ENCODE assay signal across 8 cellular contexts in the genomic region with DNA sequence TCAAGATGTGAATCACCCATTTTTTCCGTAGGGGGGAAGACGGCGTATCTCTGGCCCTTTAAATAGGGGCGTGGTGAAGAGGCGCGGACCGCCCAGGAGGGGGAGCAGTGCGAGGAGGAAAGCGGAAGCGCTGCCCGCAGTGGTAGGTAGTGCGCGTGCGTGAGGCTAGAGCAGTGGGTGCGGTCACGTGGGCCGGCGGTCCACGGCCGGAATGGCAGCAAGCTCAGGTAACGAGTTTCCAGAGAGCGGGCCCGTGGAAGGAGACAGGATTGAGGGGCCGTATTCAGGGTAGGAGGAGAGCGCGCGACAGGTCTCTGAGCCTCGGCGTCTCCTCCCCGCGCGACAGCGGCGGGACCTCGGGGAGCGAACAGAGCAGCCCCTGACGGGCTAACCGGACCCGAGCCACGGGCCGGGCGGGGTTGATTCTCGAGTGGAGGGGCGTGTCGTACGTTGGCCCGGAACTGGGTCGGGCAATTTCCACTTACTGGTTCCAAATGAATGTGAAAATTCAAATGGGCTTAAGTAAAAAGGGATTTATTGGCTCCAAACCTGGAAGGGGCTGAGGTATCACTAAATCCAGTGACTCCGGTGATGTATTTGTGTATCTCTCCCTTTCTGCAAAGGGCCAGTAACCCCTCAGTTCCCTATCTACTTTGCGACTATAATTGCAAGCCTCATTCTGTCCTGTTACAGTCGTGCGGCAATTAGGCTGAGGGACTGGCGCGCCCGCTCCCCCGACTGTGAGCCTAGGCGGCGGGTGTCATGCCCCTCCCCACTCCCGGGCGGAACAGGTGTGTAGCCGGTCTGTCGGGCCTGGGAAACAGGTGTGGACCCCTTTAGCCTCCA. TPM values are rescaled to one million over a fixed set of nuclear protein-coding genes. Genes with fewer than 3 reads are reported as not detected.
DNase-seq lines count a peak whose midpoint lies in the region; TF ChIP-seq lines count a peak whose summit lies in the region.

A gene with protein sequence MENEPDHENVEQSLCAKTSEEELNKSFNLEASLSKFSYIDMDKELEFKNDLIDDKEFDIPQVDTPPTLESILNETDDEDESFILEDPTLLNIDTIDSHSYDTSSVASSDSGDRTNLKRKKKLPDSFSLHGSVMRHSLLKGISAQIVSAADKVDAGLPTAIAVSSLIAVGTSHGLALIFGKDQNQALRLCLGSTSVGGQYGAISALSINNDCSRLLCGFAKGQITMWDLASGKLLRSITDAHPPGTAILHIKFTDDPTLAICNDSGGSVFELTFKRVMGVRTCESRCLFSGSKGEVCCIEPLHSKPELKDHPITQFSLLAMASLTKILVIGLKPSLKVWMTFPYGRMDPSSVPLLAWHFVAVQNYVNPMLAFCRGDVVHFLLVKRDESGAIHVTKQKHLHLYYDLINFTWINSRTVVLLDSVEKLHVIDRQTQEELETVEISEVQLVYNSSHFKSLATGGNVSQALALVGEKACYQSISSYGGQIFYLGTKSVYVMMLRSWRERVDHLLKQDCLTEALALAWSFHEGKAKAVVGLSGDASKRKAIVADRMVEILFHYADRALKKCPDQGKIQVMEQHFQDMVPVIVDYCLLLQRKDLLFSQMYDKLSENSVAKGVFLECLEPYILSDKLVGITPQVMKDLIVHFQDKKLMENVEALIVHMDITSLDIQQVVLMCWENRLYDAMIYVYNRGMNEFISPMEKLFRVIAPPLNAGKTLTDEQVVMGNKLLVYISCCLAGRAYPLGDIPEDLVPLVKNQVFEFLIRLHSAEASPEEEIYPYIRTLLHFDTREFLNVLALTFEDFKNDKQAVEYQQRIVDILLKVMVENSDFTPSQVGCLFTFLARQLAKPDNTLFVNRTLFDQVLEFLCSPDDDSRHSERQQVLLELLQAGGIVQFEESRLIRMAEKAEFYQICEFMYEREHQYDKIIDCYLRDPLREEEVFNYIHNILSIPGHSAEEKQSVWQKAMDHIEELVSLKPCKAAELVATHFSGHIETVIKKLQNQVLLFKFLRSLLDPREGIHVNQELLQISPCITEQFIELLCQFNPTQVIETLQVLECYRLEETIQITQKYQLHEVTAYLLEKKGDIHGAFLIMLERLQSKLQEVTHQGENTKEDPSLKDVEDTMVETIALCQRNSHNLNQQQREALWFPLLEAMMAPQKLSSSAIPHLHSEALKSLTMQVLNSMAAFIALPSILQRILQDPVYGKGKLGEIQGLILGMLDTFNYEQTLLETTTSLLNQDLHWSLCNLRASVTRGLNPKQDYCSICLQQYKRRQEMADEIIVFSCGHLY (N-terminal part only) (plus strand): TSS at position 168 of the 846 bp plus-strand sequence. CDS start 12,467 bp downstream, outside the sequence.

- peak within 1 kb of the TSS; percentile 92 for H3K4me3 Mint-ChIP-seq in activated naive CD4-positive, alpha-beta T cell treated with anti-CD3 and anti-CD28 coated beads for 36 hours

- H3K9me3 Mint-ChIP-seq in activated naive CD4-positive, alpha-beta T cell treated with anti-CD3 and anti-CD28 coated beads for 36 hours, result no peaks in the 10 kb centered on the region

- no peaks in the 10 kb centered on the region for H3K9me3 ChIP-seq in suprapubic skin

- H3K36me3 Mint-ChIP-seq in activated naive CD4-positive, alpha-beta T cell treated with anti-CD3 and anti-CD28 coated beads for 36 hours (ENCODE audit: low read depth), result peaks cover 4% of the 10 kb centered on the region

- intact Hi-C loops in activated naive CD4-positive, alpha-beta T cell treated with anti-CD3 and anti-CD28 coated beads for 36 hours (cut with micrococcal nuclease), result loop anchor here (1.0 to 2.0 kb wide), 7 partner anchors 60 to 774 kb away; a partner anchor contains a TSS

- peak within 1 kb of the TSS; percentile 85 for H3K27ac Mint-ChIP-seq in activated naive CD4-positive, alpha-beta T cell treated with anti-CD3 and anti-CD28 coated beads for 36 hours

- TF ChIP-seq CTCF in GM06990 (IDR thresholded peaks at IDR 0.05; ENCODE audit: insufficient read depth, low read length, poor library complexity, severe bottlenecking) (peak; percentile 42), HFF-Myc (IDR thresholded peaks at IDR 0.05; ENCODE audit: low read depth, low read length, missing control alignments) (peak; percentile 43), suprapubic skin (IDR thresholded peaks at IDR 0.05) (peak; percentile 48 to 73)

- no peak for TF ChIP-seq EP300 in suprapubic skin (IDR thresholded peaks at IDR 0.05)

- CTCF ChIA-PET in activated naive CD4-positive, alpha-beta T cell treated with anti-CD3 and anti-CD28 coated beads for 36 hours (lab: Charles Lee), result interaction anchor here (0.6 to 3.3 kb wide), 7 partner anchors 8 to 453 kb away, joined by 3 to 21 read pairs (median 6); a partner anchor contains a TSS

- peak within 1 kb of the TSS; percentile 94 for H3K4me3 ChIP-seq in GM06990 (replicated peaks; ENCODE audit: low read depth, low read length)
- peak within 1 kb of the TSS; percentile 94 for H3K4me3 ChIP-seq in HFF-Myc (replicated peaks; ENCODE audit: low read depth, low read length)
- H3K4me3 ChIP-seq in suprapubic skin, result peak within 1 kb of the TSS; percentile 99

- in situ Hi-C loops in SK-MEL-5 (cut with HindIII; ENCODE audit: low pct_unique_long_range_greater_than_20kb, low sequenced_read_pairs), result no loop called here

- no peaks in the 10 kb centered on the region for H3K27me3 Mint-ChIP-seq in activated naive CD4-positive, alpha-beta T cell treated with anti-CD3 and anti-CD28 coated beads for 36 hours (ENCODE audit: low read depth)

- DNase-seq in GM06990 (ENCODE audit: extremely low read depth, insufficient read length), result peak; percentile 94
- DNase-seq in HFF-Myc (ENCODE audit: extremely low read depth, low read depth), result peak; percentile 84
- peak; percentile 93 for DNase-seq in MV-4-11 (lab: John Stamatoyannopoulos, UW)
- DNase-seq in SK-MEL-5 (ENCODE audit: low read depth, low spot score), result peak; percentile 96
- peak; percentile 97 for DNase-seq in activated naive CD4-positive, alpha-beta T cell treated with anti-CD3 and anti-CD28 coated beads for 36 hours
- DNase-seq in germinal center (ENCODE audit: low spot score), result peak; percentile 97
- peak; percentile 45 to 97 (median 90) for DNase-seq in nucleus accumbens (lab: John Stamatoyannopoulos, UW)
- peak; percentile 97 for DNase-seq in suprapubic skin (ENCODE audit: low spot score in 2 of 2)

- H3K4me1 Mint-ChIP-seq in activated naive CD4-positive, alpha-beta T cell treated with anti-CD3 and anti-CD28 coated beads for 36 hours (ENCODE audit: low read depth), result peaks cover 49% of the 10 kb centered on the region

- H3K27me3 ChIP-seq in GM06990 (replicated peaks; ENCODE audit: control insufficient read depth, insufficient read depth, low read length) (no peaks in the 10 kb centered on the region), suprapubic skin (no peaks in the 10 kb centered on the region)

- peak within 1 kb of the TSS; percentile 91 for H3K27ac ChIP-seq in suprapubic skin

- H3K36me3 ChIP-seq in GM06990 (ENCODE audit: control insufficient read depth, insufficient read depth, low read length) (no peaks in the 10 kb centered on the region), suprapubic skin (peaks cover 3% of the 10 kb centered on the region)

- peaks cover 25% of the 10 kb centered on the region for H3K4me1 ChIP-seq in suprapubic skin

- peak in 1 of 2 donors; percentile 62 for TF ChIP-seq POLR2A in suprapubic skin (IDR thresholded peaks at IDR 0.05)

- WGBS in suprapubic skin, result under 1% methylated on average over 40 of the region's 62 CpGs

RNA-seq across cellular contexts. Expression of the gene that starts here (rescaled TPM):
- total RNA-seq in SK-MEL-5 (2014; rRNA removed; shearing (Covaris generic)), result 51.5 and 53.0 TPM in 2 replicates
- polyA plus RNA-seq in SK-MEL-5 (2015; cell fraction: cytosol; rRNA removed), result 23.5 and 34.7 TPM in 2 replicates
- 128 and 163 TPM in 2 replicates for polyA plus RNA-seq in SK-MEL-5 (2015; cell fraction: nucleus; rRNA removed)
- 10 to 100 TPM; 32.7 to 33.7 TPM for total RNA-seq in activated naive CD4-positive, alpha-beta T cell treated with anti-CD3 and anti-CD28 coated beads for 36 hours
- 10 to 100 TPM; 36.1 to 93.8 (median 57.2) TPM for total RNA-seq in suprapubic skin

Comparison
In these comparisons a context has a peak if more than half of its experiments do, and no peak if none do; other contexts are left out.
1. Peak in every context shown above with its lines: DNase-seq, H3K4me3 ChIP-seq and H3K27ac ChIP-seq.